Comparison of ENCODE assay signal across 1 cellular context in genomic region chr22:46758867-46759290, GRCh38.
TF ChIP-seq lines count a peak whose summit lies in the region.

No MANE protein-coding gene starts in this region.

TF ChIP-seq in HepG2, 621 proteins besides CTCF, POLR2A, EP300 and RAD21 (continued from another document and continues in another):
- TF ChIP-seq ZGPAT (CRISPR knock-in tag; IDR thresholded peaks at IDR 0.05) (peak; percentile 77), SMARCC2 (IDR thresholded peaks at IDR 0.05) (no peak), RORA (CRISPR knock-in tag; IDR thresholded peaks at IDR 0.05) (no peak), FOSL1 (CRISPR knock-in tag; IDR thresholded peaks at IDR 0.05; ENCODE audit: borderline replicate concordance) (no peak), JDP2 (CRISPR knock-in tag; IDR thresholded peaks at IDR 0.05; ENCODE audit: borderline replicate concordance) (no peak), ZC3H13 (CRISPR knock-in tag; IDR thresholded peaks at IDR 0.05) (no peak), SUZ12 (IDR thresholded peaks at IDR 0.05; ENCODE audit: low read depth, low read length) (no peak), TBP (CRISPR knock-in tag; IDR thresholded peaks at IDR 0.05) (no peak), JARID2 (CRISPR knock-in tag; IDR thresholded peaks at IDR 0.05; ENCODE audit: insufficient replicate concordance) (no peak), TRIM22 (IDR thresholded peaks at IDR 0.05) (no peak), ZSCAN21 (CRISPR knock-in tag; IDR thresholded peaks at IDR 0.05; ENCODE audit: borderline replicate concordance) (no peak), ETV5 (CRISPR knock-in tag; IDR thresholded peaks at IDR 0.05; ENCODE audit: borderline replicate concordance) (peak; percentile 16; the same call in 1 of the 2 replicates), ZNF646 (CRISPR knock-in tag; IDR thresholded peaks at IDR 0.05) (no peak), GABPA (IDR thresholded peaks at IDR 0.05; ENCODE audit: low read depth, low read length) (no peak), GABPA (CRISPR knock-in tag; IDR thresholded peaks at IDR 0.05; ENCODE audit: low read depth) (peak; percentile 67), ELF4 (CRISPR knock-in tag; IDR thresholded peaks at IDR 0.05; ENCODE audit: borderline replicate concordance) (no peak), HMG20A (CRISPR knock-in tag; IDR thresholded peaks at IDR 0.05; ENCODE audit: borderline replicate concordance) (peak; percentile 31; the same call in 1 of the 2 replicates), KDM2A (CRISPR knock-in tag; IDR thresholded peaks at IDR 0.05; ENCODE audit: borderline replicate concordance, low read depth) (0 out of 2 replicates have a peak, but pooled peaks have one; percentile 11), IRF1 (CRISPR knock-in tag; IDR thresholded peaks at IDR 0.05; ENCODE audit: low read depth) (no peak), CEBPZ (IDR thresholded peaks at IDR 0.05; ENCODE audit: low read length) (no peak), ZNF775 (CRISPR knock-in tag; IDR thresholded peaks at IDR 0.05; ENCODE audit: borderline replicate concordance) (no peak), CREB3 (CRISPR knock-in tag; IDR thresholded peaks at IDR 0.05) (0 out of 2 replicates have a peak, but pooled peaks have one; percentile 48), E2F2 (CRISPR knock-in tag; IDR thresholded peaks at IDR 0.05; ENCODE audit: borderline replicate concordance) (no peak), JUN (CRISPR knock-in tag; IDR thresholded peaks at IDR 0.05) (no peak), NR2F2 (IDR thresholded peaks at IDR 0.05; ENCODE audit: borderline replicate concordance, low read depth) (peak; percentile 44; the same call in 1 of the 2 replicates), ZNF615 (CRISPR knock-in tag; IDR thresholded peaks at IDR 0.05; ENCODE audit: borderline replicate concordance) (no peak), ZNF816 (CRISPR knock-in tag; IDR thresholded peaks at IDR 0.05; ENCODE audit: borderline replicate concordance) (no peak), MTF2 (CRISPR knock-in tag; IDR thresholded peaks at IDR 0.05; ENCODE audit: borderline replicate concordance) (no peak), JUNB (CRISPR knock-in tag; IDR thresholded peaks at IDR 0.05; ENCODE audit: borderline replicate concordance) (no peak), CREM (IDR thresholded peaks at IDR 0.05) (peak; percentile 44; the same call in 1 of the 2 replicates), CREM (CRISPR knock-in tag; IDR thresholded peaks at IDR 0.05) (no peak), ZFP1 (CRISPR knock-in tag; IDR thresholded peaks at IDR 0.05) (0 out of 2 replicates have a peak, but pooled peaks have one; percentile 59), ZBTB44 (CRISPR knock-in tag; IDR thresholded peaks at IDR 0.05) (no peak), SPEN (CRISPR knock-in tag; IDR thresholded peaks at IDR 0.05; ENCODE audit: low read depth) (peak; percentile 53; the same call in 1 of the 2 replicates), KDM4B (CRISPR knock-in tag; IDR thresholded peaks at IDR 0.05) (no peak), HDAC1 (CRISPR knock-in tag; IDR thresholded peaks at IDR 0.05) (peak; percentile 54), SMARCE1 (IDR thresholded peaks at IDR 0.05; ENCODE audit: borderline replicate concordance) (no peak)
